In genomic region chr18:30582078-30582477, GRCh38 we compare ENCODE assay signal across 30 cellular contexts.
"Had no signal": no experiment of that assay in that cellular context is flagged by ENCODE, and none has a peak within 500 bp of the region (broad histone marks: within the 10 kb centered on the region; RNA-seq: fewer than 3 reads in every experiment).

No MANE protein-coding gene starts in this region.

- H3K9me3 ChIP-seq: colonic mucosa, SJCRH30 had no signal

- H3K4me3 ChIP-seq: colonic mucosa, SJCRH30, SK-N-MC had no signal

- H3K27me3 Mint-ChIP-seq: activated CD4-positive, alpha-beta memory T cell treated with anti-CD3 and anti-CD28 coated beads, Interleukin-2, amount 10 ng/mL, durations not matched to agents 7 days and 5 days; activated CD8-positive, alpha-beta memory T cell treated with anti-CD3 and anti-CD28 coated beads, Interleukin-2, amount 10 ng/mL, durations not matched to agents 7 days and 5 days; activated naive CD4-positive, alpha-beta T cell treated with anti-CD3 and anti-CD28 coated beads, Interleukin-2, amount 50 U/mL, for 24 hours; activated naive CD8-positive, alpha-beta T cell treated with anti-CD3 and anti-CD28 coated beads, Interleukin-2, amount 10 ng/mL, durations not matched to agents 7 days and 5 days had no signal

- H3K36me3 ChIP-seq: colonic mucosa, SJCRH30, WERI-Rb-1 had no signal

- H3K4me1 ChIP-seq: colonic mucosa, SJCRH30 had no signal

- DNase-seq: activated CD4-positive, alpha-beta memory T cell treated with anti-CD3 and anti-CD28 coated beads, Interleukin-2, amount 10 ng/mL, durations not matched to agents 7 days and 5 days; activated CD4-positive, alpha-beta T cell treated with anti-CD3 and anti-CD28 coated beads for 1 hour; activated CD4-positive, alpha-beta T cell treated with anti-CD3 and anti-CD28 coated beads for 48 hours; activated CD4-positive, CD25-positive, alpha-beta regulatory T cell; activated CD8-positive, alpha-beta memory T cell treated with anti-CD3 and anti-CD28 coated beads for 24 hours; activated CD8-positive, alpha-beta memory T cell treated with anti-CD3 and anti-CD28 coated beads, Interleukin-2, amount 10 ng/mL, durations not matched to agents 7 days and 5 days; activated CD8-positive, alpha-beta memory T cell treated with anti-CD3 and anti-CD28 coated beads, Interleukin-2, amount 50 U/mL, for 48 hours; activated effector memory CD4-positive, alpha-beta T cell treated with Interleukin-2 at 50 U/mL for 16 hours; activated naive CD4-positive, alpha-beta T cell; activated naive CD8-positive, alpha-beta T cell treated with anti-CD3 and anti-CD28 coated beads, Interleukin-2, amount 10 ng/mL, durations not matched to agents 7 days and 5 days; activated T-cell treated with anti-CD3 and anti-CD28 coated beads, Interleukin-2, amount 50 U/mL, for 48 hours; central memory CD4-positive, alpha-beta T cell; colonic mucosa; NCI-H1048; NCI-H1105 treated with DMSO at 0.1 percent for 48 hours; NCI-H1436; NCI-H1694; NCI-H1930; NCI-H2081 treated with DMSO at 0.1 percent for 48 hours; NCI-H2171; NCI-H510A; NCI-H526; NCI-H748 treated with DMSO at 0.1 percent for 48 hours; SHP77; SJCRH30; T1000; WERI-Rb-1 had no signal

- H3K27me3 ChIP-seq: colonic mucosa, SJCRH30 had no signal

- H3K4me1 Mint-ChIP-seq: activated CD4-positive, alpha-beta memory T cell treated with anti-CD3 and anti-CD28 coated beads, Interleukin-2, amount 10 ng/mL, durations not matched to agents 7 days and 5 days; activated CD8-positive, alpha-beta memory T cell treated with anti-CD3 and anti-CD28 coated beads, Interleukin-2, amount 10 ng/mL, durations not matched to agents 7 days and 5 days; activated naive CD4-positive, alpha-beta T cell treated with anti-CD3 and anti-CD28 coated beads, Interleukin-2, amount 50 U/mL, for 24 hours; activated naive CD8-positive, alpha-beta T cell treated with anti-CD3 and anti-CD28 coated beads, Interleukin-2, amount 10 ng/mL, durations not matched to agents 7 days and 5 days; brain had no signal

- H3K4me3 Mint-ChIP-seq: activated CD4-positive, alpha-beta memory T cell treated with anti-CD3 and anti-CD28 coated beads, Interleukin-2, amount 10 ng/mL, durations not matched to agents 7 days and 5 days; activated CD8-positive, alpha-beta memory T cell treated with anti-CD3 and anti-CD28 coated beads, Interleukin-2, amount 10 ng/mL, durations not matched to agents 7 days and 5 days; activated naive CD4-positive, alpha-beta T cell treated with anti-CD3 and anti-CD28 coated beads, Interleukin-2, amount 50 U/mL, for 24 hours; activated naive CD8-positive, alpha-beta T cell treated with anti-CD3 and anti-CD28 coated beads, Interleukin-2, amount 10 ng/mL, durations not matched to agents 7 days and 5 days; brain had no signal

- H3K36me3 Mint-ChIP-seq: activated CD8-positive, alpha-beta memory T cell treated with anti-CD3 and anti-CD28 coated beads, Interleukin-2, amount 10 ng/mL, durations not matched to agents 7 days and 5 days; activated naive CD4-positive, alpha-beta T cell treated with anti-CD3 and anti-CD28 coated beads, Interleukin-2, amount 50 U/mL, for 24 hours; activated naive CD8-positive, alpha-beta T cell treated with anti-CD3 and anti-CD28 coated beads, Interleukin-2, amount 10 ng/mL, durations not matched to agents 7 days and 5 days; brain had no signal

- ATAC-seq: activated CD8-positive, alpha-beta memory T cell treated with anti-CD3 and anti-CD28 coated beads, Interleukin-2, amount 10 ng/mL, durations not matched to agents 7 days and 5 days had no signal

- H3K27ac Mint-ChIP-seq: activated CD4-positive, alpha-beta memory T cell treated with anti-CD3 and anti-CD28 coated beads, Interleukin-2, amount 10 ng/mL, durations not matched to agents 7 days and 5 days; activated CD8-positive, alpha-beta memory T cell treated with anti-CD3 and anti-CD28 coated beads, Interleukin-2, amount 10 ng/mL, durations not matched to agents 7 days and 5 days; activated naive CD4-positive, alpha-beta T cell treated with anti-CD3 and anti-CD28 coated beads, Interleukin-2, amount 50 U/mL, for 24 hours; activated naive CD8-positive, alpha-beta T cell treated with anti-CD3 and anti-CD28 coated beads, Interleukin-2, amount 10 ng/mL, durations not matched to agents 7 days and 5 days; brain had no signal

- H3K27ac ChIP-seq: colonic mucosa, SJCRH30, SK-N-MC, WERI-Rb-1 had no signal
